ENCODE assay signal across 16 cellular contexts in the genomic region with DNA sequence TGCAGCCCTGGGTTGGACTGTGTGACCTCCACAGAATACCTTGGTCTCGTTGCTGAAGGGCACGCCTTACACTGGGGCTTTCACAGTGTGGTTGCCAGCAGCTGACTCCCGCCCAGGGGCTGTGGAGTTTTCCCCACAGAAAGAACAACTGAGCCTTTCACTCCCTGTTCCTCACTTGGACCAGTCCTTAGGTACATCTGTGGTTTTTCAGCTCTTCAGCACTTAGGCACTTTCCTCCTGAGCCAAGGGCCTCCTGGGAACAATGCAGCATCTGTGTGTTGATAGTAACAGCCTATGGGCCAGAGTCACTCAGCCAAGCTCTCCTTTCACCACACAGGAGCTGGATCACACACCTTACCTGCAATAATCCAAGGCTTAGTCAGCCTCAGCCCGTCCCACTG. TPM values are rescaled to one million over a fixed set of nuclear protein-coding genes. Genes with fewer than 3 reads are reported as not detected.
DNase-seq lines count a peak whose midpoint lies in the region; ATAC-seq, FAIRE-seq and TF ChIP-seq lines count a peak whose summit lies in the region.
"Had no signal": no experiment of that assay in that cellular context is flagged by ENCODE, and none has a peak within 500 bp of the region (broad histone marks: within the 10 kb centered on the region; RNA-seq: fewer than 3 reads in every experiment).

No MANE protein-coding gene starts in this region.

- no peaks in the 10 kb centered on the region for H3K27me3 Mint-ChIP-seq in Calu3 (ENCODE audit: unreplicated experiment)
- H3K27me3 Mint-ChIP-seq in neural crest cell (ENCODE audit: low read depth) = no peaks in the 10 kb centered on the region
- no peaks in the 10 kb centered on the region for H3K27me3 Mint-ChIP-seq in activated T-cell treated with anti-CD3 and anti-CD28 coated beads, Interleukin-2, amount 50 U/mL, for 4 hours (ENCODE audit: low read depth)
- H3K27me3 Mint-ChIP-seq: activated naive CD8-positive, alpha-beta T cell treated with anti-CD3 and anti-CD28 coated beads, Interleukin-2, amount 10 ng/mL, durations not matched to agents 7 days and 5 days had no signal

- H3K36me3 Mint-ChIP-seq in Calu3 (ENCODE audit: insufficient read depth, unreplicated experiment) (peaks cover 6% of the 10 kb centered on the region), neural crest cell (ENCODE audit: low read depth) (no peaks in the 10 kb centered on the region)
- peaks cover 57% of the 10 kb centered on the region for H3K36me3 Mint-ChIP-seq in activated T-cell treated with anti-CD3 and anti-CD28 coated beads, Interleukin-2, amount 50 U/mL, for 4 hours (ENCODE audit: insufficient read depth)

- ATAC-seq in activated T-cell treated with anti-CD3 and anti-CD28 coated beads, Interleukin-2, amount 50 U/mL, for 4 hours = no peak
- ATAC-seq in HG03097 (IDR thresholded peaks at IDR 0.05; ENCODE audit: low FRiP score, unreplicated experiment) = no peak
- ATAC-seq: right lobe of liver had no signal

- BruUV-seq in Calu3 (replicated peaks; lab: Mats Ljungman, UMichigan) = no TSS peak

- H3K4me1 Mint-ChIP-seq in Calu3 (ENCODE audit: low read depth, unreplicated experiment) (peaks cover 42% of the 10 kb centered on the region), neural crest cell (peaks cover 21% of the 10 kb centered on the region)
- peaks cover 26% of the 10 kb centered on the region for H3K4me1 Mint-ChIP-seq in activated T-cell treated with anti-CD3 and anti-CD28 coated beads, Interleukin-2, amount 50 U/mL, for 4 hours (ENCODE audit: low read depth)

- no peak for FAIRE-seq in GM19239 (lab: Jason Lieb, UNC)

- H3K27ac ChIP-seq in esophagus squamous epithelium = peak overlapping the region in 3 of 4 donors; percentile 13 to 43 (median 40)
- H3K27ac ChIP-seq: right lobe of liver had no signal

- TF ChIP-seq CTCF in Calu3 (IDR thresholded peaks at IDR 0.05; ENCODE audit: unreplicated experiment) (no peak), esophagus squamous epithelium (IDR thresholded peaks at IDR 0.05) (no peak), neural crest cell (conservative IDR thresholded peaks at IDR 0.05) (no peak)

- H3K4me1 ChIP-seq in esophagus squamous epithelium = peaks cover 0 to 35% (median 5%) of the 10 kb centered on the region in 3 donors
- H3K4me1 ChIP-seq: right lobe of liver had no signal

- H3K36me3 ChIP-seq in esophagus squamous epithelium = peaks cover 0 to 4% (median 0%) of the 10 kb centered on the region in 3 donors
- H3K36me3 ChIP-seq: right lobe of liver, tibial nerve had no signal

- intact Hi-C loops in Calu3 (cut with micrococcal nuclease; ENCODE audit: unreplicated experiment) (no loop called here), esophagus squamous epithelium (cut with DNase I) (no loop called here)

- DNase-seq in Calu3 (peak; percentile 71), NCI-H2171 treated with DMSO at 0.1 percent for 48 hours (lab: John Stamatoyannopoulos, UW) (peak; percentile 86), esophagus squamous epithelium (lab: John Stamatoyannopoulos, UW) (no peak), neural crest cell (ENCODE audit: low read depth, low spot score) (no peak), NCI-H345 (lab: John Stamatoyannopoulos, UW) (no peak), GM19239 (ENCODE audit: insufficient read length, low spot score) (no peak)
- DNase-seq in activated T-cell treated with anti-CD3 and anti-CD28 coated beads, Interleukin-2, amount 50 U/mL, for 4 hours = no peak
- DNase-seq: activated CD8-positive, alpha-beta memory T cell treated with anti-CD3 and anti-CD28 coated beads for 24 hours; activated naive CD8-positive, alpha-beta T cell treated with anti-CD3 and anti-CD28 coated beads, Interleukin-2, amount 10 ng/mL, durations not matched to agents 7 days and 5 days; cortex of kidney; mesenchymal stem cell; NCI-H1105; right lobe of liver; T-helper 9 cell had no signal

- no peaks in the 10 kb centered on the region for H3K27me3 ChIP-seq in esophagus squamous epithelium
- H3K27me3 ChIP-seq: right lobe of liver, tibial nerve had no signal

- no peak overlapping the region for H3K4me3 ChIP-seq in esophagus squamous epithelium
- H3K4me3 ChIP-seq: right lobe of liver, tibial nerve had no signal

- H3K9me3 ChIP-seq in esophagus squamous epithelium = no peaks in the 10 kb centered on the region
- H3K9me3 ChIP-seq: right lobe of liver, tibial nerve had no signal

- CTCF ChIA-PET in Calu3 (lab: Charles Lee) = interaction anchor here (0.5 to 1.3 kb wide), 5 partner anchors 8 to 361 kb away, joined by 3 to 4 read pairs (median 4); a partner anchor contains a TSS

- no peak for TF ChIP-seq POLR2A in esophagus squamous epithelium (IDR thresholded peaks at IDR 0.05)

- H3K4me3 Mint-ChIP-seq in Calu3 (ENCODE audit: low read depth, unreplicated experiment) (no peak overlapping the region), neural crest cell (no peak overlapping the region)
- no peak overlapping the region for H3K4me3 Mint-ChIP-seq in activated T-cell treated with anti-CD3 and anti-CD28 coated beads, Interleukin-2, amount 50 U/mL, for 4 hours
- H3K4me3 Mint-ChIP-seq: activated naive CD8-positive, alpha-beta T cell treated with anti-CD3 and anti-CD28 coated beads, Interleukin-2, amount 10 ng/mL, durations not matched to agents 7 days and 5 days had no signal

- peaks cover 1% of the 10 kb centered on the region for H3K9me3 Mint-ChIP-seq in Calu3 (ENCODE audit: low read depth, unreplicated experiment)
- peaks cover 4% of the 10 kb centered on the region for H3K9me3 Mint-ChIP-seq in neural crest cell
- no peaks in the 10 kb centered on the region for H3K9me3 Mint-ChIP-seq in activated T-cell treated with anti-CD3 and anti-CD28 coated beads, Interleukin-2, amount 50 U/mL, for 4 hours

- 22 to 61% methylated on average over 4 of the region's 4 CpGs for WGBS in esophagus squamous epithelium, 2 donors

- H3K27ac Mint-ChIP-seq in Calu3 (ENCODE audit: unreplicated experiment) = no peak overlapping the region
- peak overlapping the region; percentile 3 for H3K27ac Mint-ChIP-seq in neural crest cell (ENCODE audit: unreplicated experiment)
- H3K27ac Mint-ChIP-seq: activated naive CD8-positive, alpha-beta T cell treated with anti-CD3 and anti-CD28 coated beads, Interleukin-2, amount 10 ng/mL, durations not matched to agents 7 days and 5 days had no signal

RNA-seq across cellular contexts. Expression of a gene that starts 25.0 kb away (rescaled TPM):
- total RNA-seq in Calu3 (2022) (0.17 and 2.3 TPM in 2 replicates), esophagus squamous epithelium (1 to 10 TPM in 2 of 4 donors, under 1 TPM in 1, not detected in 1; 0.57 to 5.5 (median 1.9) TPM), neural crest cell (not detected in 2 replicates)
- under 1 TPM; 0.24 to 0.35 (median 0.25) TPM for total RNA-seq in activated T-cell treated with anti-CD3 and anti-CD28 coated beads, Interleukin-2, amount 50 U/mL, for 4 hours
- total RNA-seq: tibial nerve had no signal

RNA-seq across cellular contexts. Expression of a gene that starts 27.7 kb away (rescaled TPM):
- total RNA-seq in Calu3 (2022) = 0.64 TPM in 1 of 2 replicates, not detected in the other
- total RNA-seq in esophagus squamous epithelium = 100 to 1,000 TPM in 1 of 4 donors, 10 to 100 TPM in 2, 1 to 10 TPM in 1; 5.2 to 108 (median 41.4) TPM
- not detected in 2 replicates for total RNA-seq in neural crest cell
- total RNA-seq in activated T-cell treated with anti-CD3 and anti-CD28 coated beads, Interleukin-2, amount 50 U/mL, for 4 hours = under 1 TPM in 2 of 3 donors, not detected in 1; 0.52 to 0.55 TPM

RNA-seq across cellular contexts. Expression of a gene that starts 48.0 kb away (rescaled TPM):
- 23.5 and 23.6 TPM in 2 replicates for total RNA-seq in Calu3 (2022)
- total RNA-seq in esophagus squamous epithelium = 10 to 100 TPM; 17.2 to 91.1 (median 62.0) TPM
- total RNA-seq in neural crest cell = 1.2 and 1.5 TPM in 2 replicates
- total RNA-seq in activated T-cell treated with anti-CD3 and anti-CD28 coated beads, Interleukin-2, amount 50 U/mL, for 4 hours = 100 to 1,000 TPM; 241 to 278 (median 247) TPM

RNA-seq across cellular contexts. Expression of a gene that starts 59.5 kb away (rescaled TPM):
- total RNA-seq in Calu3 (2022) (not detected in 2 replicates), esophagus squamous epithelium (not detected), neural crest cell (not detected in 2 replicates)
- total RNA-seq in activated T-cell treated with anti-CD3 and anti-CD28 coated beads, Interleukin-2, amount 50 U/mL, for 4 hours = not detected
- total RNA-seq: activated naive CD8-positive, alpha-beta T cell treated with anti-CD3 and anti-CD28 coated beads, Interleukin-2, amount 10 ng/mL, durations not matched to agents 7 days and 5 days; right lobe of liver; tibial nerve had no signal

Comparison
In these comparisons a context has a peak if more than half of its experiments do, and no peak if none do; other contexts are left out.
1. DNase-seq: peak in Calu3 (single experiment) and NCI-H2171 treated with DMSO at 0.1 percent for 48 hours (single experiment); none in esophagus squamous epithelium (single experiment), neural crest cell (single experiment), NCI-H345 (single experiment), activated T-cell treated with anti-CD3 and anti-CD28 coated beads, Interleukin-2, amount 50 U/mL, for 4 hours (single experiment) and GM19239 (single experiment).